Comparison of ENCODE assay signal across 17 cellular contexts in the genomic region with DNA sequence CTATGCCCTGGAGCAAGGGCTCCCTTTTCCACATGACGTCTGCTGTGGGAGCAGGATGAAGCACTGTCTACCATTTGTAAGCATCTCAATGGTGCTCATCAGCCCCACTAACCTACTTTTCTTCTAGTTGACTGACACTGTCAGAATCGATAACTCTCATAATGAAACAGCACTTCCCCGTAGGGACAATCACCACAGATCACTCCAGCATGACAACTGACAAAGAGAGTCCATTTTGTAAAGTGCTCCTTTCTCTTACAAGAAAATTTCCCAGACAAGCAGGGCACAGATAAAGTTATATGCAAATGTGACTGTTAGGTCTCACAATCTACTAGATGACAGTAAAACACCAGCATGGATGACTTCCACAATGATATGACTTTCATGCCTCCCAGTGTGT. TPM values are rescaled to one million over a fixed set of nuclear protein-coding genes. Genes with fewer than 3 reads are reported as not detected.
DNase-seq lines count a peak whose midpoint lies in the region; ATAC-seq and TF ChIP-seq lines count a peak whose summit lies in the region.
"Had no signal": no experiment of that assay in that cellular context is flagged by ENCODE, and none has a peak within 500 bp of the region (broad histone marks: within the 10 kb centered on the region; RNA-seq: fewer than 3 reads in every experiment).

No MANE protein-coding gene starts in this region.

- in situ Hi-C loops in brain microvascular endothelial cell (cut with HindIII; ENCODE audit: low pct_ligation_motif_present, low sequenced_read_pairs): no loop called here

- H3K4me3 ChIP-seq in neural cell (ENCODE audit: low read length): peak overlapping the region; percentile 35
- H3K4me3 ChIP-seq in brain microvascular endothelial cell (ENCODE audit: low read depth, low read length): no peak overlapping the region
- H3K4me3 ChIP-seq: BLaER1, lung, thoracic aorta had no signal

- no peaks in the 10 kb centered on the region for H3K9me3 ChIP-seq in neural cell (ENCODE audit: low read length)
- H3K9me3 ChIP-seq: BLaER1, thoracic aorta had no signal

- H3F3A ChIP-seq in neural cell (ENCODE audit: insufficient read depth, low read length, poor library complexity, severe bottlenecking): peaks cover 4% of the 10 kb centered on the region

- H3K27ac ChIP-seq in neural cell (ENCODE audit: low read length) (peak overlapping the region; percentile 39), brain microvascular endothelial cell (no peak overlapping the region)
- H3K27ac ChIP-seq: BLaER1, thoracic aorta had no signal

- H3K36me3 Mint-ChIP-seq in activated CD8-positive, alpha-beta T cell treated with anti-CD3 and anti-CD28 coated beads for 36 hours (ENCODE audit: low read depth): no peaks in the 10 kb centered on the region
- H3K36me3 Mint-ChIP-seq: natural killer cell treated with Interleukin-12 subunit alpha and Interleukin-12 subunit beta and Interleukin-15 and Interleukin-18, amount 100 ng/mL, for 72 hours had no signal

- no peak overlapping the region for H3K27ac Mint-ChIP-seq in activated CD8-positive, alpha-beta T cell treated with anti-CD3 and anti-CD28 coated beads for 36 hours
- H3K27ac Mint-ChIP-seq: natural killer cell treated with Interleukin-12 subunit alpha and Interleukin-12 subunit beta and Interleukin-15 and Interleukin-18, amount 100 ng/mL, for 72 hours; T-helper 2 cell treated with Interferon-gamma antibody and Interleukin-4, amounts not matched to agents 5 μg/mL and 100 μg/mL, for 36 hours had no signal

- no peak overlapping the region for H2AFZ ChIP-seq in neural cell (ENCODE audit: low read depth, low read length)

- TF ChIP-seq EP300 in neural cell (conservative IDR thresholded peaks at IDR 0.05; ENCODE audit: poor library complexity, severe bottlenecking): peak; percentile 99

- CTCF ChIA-PET in activated CD8-positive, alpha-beta T cell treated with anti-CD3 and anti-CD28 coated beads for 36 hours (lab: Charles Lee): interaction anchor here (0.5 to 0.9 kb wide), 2 partner anchors 21 to 171 kb away, joined by 3 read pairs; no protein-coding TSS in a partner anchor

- TF ChIP-seq POLR2A in erythroblast (IDR thresholded peaks at IDR 0.05; ENCODE audit: low read length): no peak

- no peak overlapping the region for H3K9ac ChIP-seq in neural cell (ENCODE audit: low read length)
- H3K9ac ChIP-seq: BLaER1 had no signal

- no peaks in the 10 kb centered on the region for H3K36me3 ChIP-seq in neural cell (ENCODE audit: insufficient read depth, low read length)
- no peaks in the 10 kb centered on the region for H3K36me3 ChIP-seq in brain microvascular endothelial cell (replicated peaks)
- H3K36me3 ChIP-seq: thoracic aorta had no signal

- H3K79me2 ChIP-seq in neural cell (replicated peaks; ENCODE audit: insufficient read depth, low read length): no peaks in the 10 kb centered on the region

- H3K4me3 Mint-ChIP-seq in activated CD8-positive, alpha-beta T cell treated with anti-CD3 and anti-CD28 coated beads for 36 hours: no peak overlapping the region
- H3K4me3 Mint-ChIP-seq: natural killer cell treated with Interleukin-12 subunit alpha and Interleukin-12 subunit beta and Interleukin-15 and Interleukin-18, amount 100 ng/mL, for 72 hours; T-helper 2 cell treated with Interferon-gamma antibody and Interleukin-4, amounts not matched to agents 5 μg/mL and 100 μg/mL, for 36 hours had no signal

- TF ChIP-seq RAD21 in neural cell (conservative IDR thresholded peaks at IDR 0.05): no peak

- H3K4me1 Mint-ChIP-seq in activated CD8-positive, alpha-beta T cell treated with anti-CD3 and anti-CD28 coated beads for 36 hours (ENCODE audit: low read depth): peaks cover 8% of the 10 kb centered on the region

- H4K20me1 ChIP-seq in neural cell (ENCODE audit: insufficient read depth): no peaks in the 10 kb centered on the region
- H4K20me1 ChIP-seq: BLaER1 had no signal

- POLR2A ChIA-PET in activated CD8-positive, alpha-beta T cell treated with anti-CD3 and anti-CD28 coated beads for 36 hours (lab: Charles Lee): no interaction called here

- no peaks in the 10 kb centered on the region for H3K9me3 Mint-ChIP-seq in activated CD8-positive, alpha-beta T cell treated with anti-CD3 and anti-CD28 coated beads for 36 hours
- H3K9me3 Mint-ChIP-seq: natural killer cell treated with Interleukin-12 subunit alpha and Interleukin-12 subunit beta and Interleukin-15 and Interleukin-18, amount 100 ng/mL, for 72 hours; T-helper 2 cell treated with Interferon-gamma antibody and Interleukin-4, amounts not matched to agents 5 μg/mL and 100 μg/mL, for 36 hours had no signal

- no peak for TF ChIP-seq CTCF in neural cell (IDR thresholded peaks at IDR 0.05; ENCODE audit: poor library complexity, severe bottlenecking)
- no peak for TF ChIP-seq CTCF in brain microvascular endothelial cell (IDR thresholded peaks at IDR 0.05; ENCODE audit: low read depth, low read length, missing control alignments)
- TF ChIP-seq CTCF in activated CD8-positive, alpha-beta T cell treated with anti-CD3 and anti-CD28 coated beads for 36 hours (IDR thresholded peaks at IDR 0.05): no peak

- ATAC-seq in GM18520 (IDR thresholded peaks at IDR 0.05; ENCODE audit: unreplicated experiment): peak; percentile 57
- ATAC-seq in GM21717 (IDR thresholded peaks at IDR 0.05; ENCODE audit: unreplicated experiment): peak; percentile 63
- ATAC-seq in HG03442 (IDR thresholded peaks at IDR 0.05; ENCODE audit: unreplicated experiment): peak; percentile 70
- ATAC-seq in activated CD8-positive, alpha-beta T cell treated with anti-CD3 and anti-CD28 coated beads for 36 hours: no peak

- H3K27me3 Mint-ChIP-seq in activated CD8-positive, alpha-beta T cell treated with anti-CD3 and anti-CD28 coated beads for 36 hours: no peaks in the 10 kb centered on the region
- H3K27me3 Mint-ChIP-seq: natural killer cell treated with Interleukin-12 subunit alpha and Interleukin-12 subunit beta and Interleukin-15 and Interleukin-18, amount 100 ng/mL, for 72 hours had no signal

- no peaks in the 10 kb centered on the region for H3K9me2 ChIP-seq in neural cell (ENCODE audit: insufficient read depth, low read length)

- intact Hi-C loops in activated CD8-positive, alpha-beta T cell treated with anti-CD3 and anti-CD28 coated beads for 36 hours (cut with micrococcal nuclease): no loop called here

- H3K4me2 ChIP-seq in neural cell (ENCODE audit: low read length): peak overlapping the region; percentile 17
- H3K4me2 ChIP-seq: BLaER1 had no signal

- DNase-seq in brain microvascular endothelial cell (no peak), erythroblast (lab: John Stamatoyannopoulos, UW) (no peak), DMS53 (lab: John Stamatoyannopoulos, UW) (no peak)
- DNase-seq in activated CD8-positive, alpha-beta T cell treated with anti-CD3 and anti-CD28 coated beads for 36 hours: no peak
- DNase-seq: activated CD4-positive, alpha-beta T cell treated with anti-CD3 and anti-CD28 coated beads, Interleukin-2, amount 50 U/mL, for 1 hour; activated T-cell treated with anti-CD3 and anti-CD28 coated beads, Interleukin-2, amount 50 U/mL, for 48 hours; DMS79; NCI-H2029 had no signal

- H3K27me3 ChIP-seq in neural cell (ENCODE audit: insufficient read depth, low read depth, low read length): no peaks in the 10 kb centered on the region
- no peaks in the 10 kb centered on the region for H3K27me3 ChIP-seq in brain microvascular endothelial cell (replicated peaks)
- H3K27me3 ChIP-seq: BLaER1 had no signal

TF ChIP-seq in neural cell, 6 proteins besides CTCF, POLR2A, EP300 and RAD21:
- TF ChIP-seq TAF1 (IDR thresholded peaks at IDR 0.05; ENCODE audit: low read depth) (no peak), EZH2 (IDR thresholded peaks at IDR 0.05; ENCODE audit: borderline replicate concordance, insufficient read depth, low read length, poor library complexity, severe bottlenecking) (no peak), POLR2AphosphoS5 (IDR thresholded peaks at IDR 0.05) (peak; percentile 93), MXI1 (conservative IDR thresholded peaks at IDR 0.05; ENCODE audit: poor library complexity, severe bottlenecking) (no peak), SMC3 (conservative IDR thresholded peaks at IDR 0.05; ENCODE audit: poor library complexity) (no peak)
- TF ChIP-seq, protein P1, sequence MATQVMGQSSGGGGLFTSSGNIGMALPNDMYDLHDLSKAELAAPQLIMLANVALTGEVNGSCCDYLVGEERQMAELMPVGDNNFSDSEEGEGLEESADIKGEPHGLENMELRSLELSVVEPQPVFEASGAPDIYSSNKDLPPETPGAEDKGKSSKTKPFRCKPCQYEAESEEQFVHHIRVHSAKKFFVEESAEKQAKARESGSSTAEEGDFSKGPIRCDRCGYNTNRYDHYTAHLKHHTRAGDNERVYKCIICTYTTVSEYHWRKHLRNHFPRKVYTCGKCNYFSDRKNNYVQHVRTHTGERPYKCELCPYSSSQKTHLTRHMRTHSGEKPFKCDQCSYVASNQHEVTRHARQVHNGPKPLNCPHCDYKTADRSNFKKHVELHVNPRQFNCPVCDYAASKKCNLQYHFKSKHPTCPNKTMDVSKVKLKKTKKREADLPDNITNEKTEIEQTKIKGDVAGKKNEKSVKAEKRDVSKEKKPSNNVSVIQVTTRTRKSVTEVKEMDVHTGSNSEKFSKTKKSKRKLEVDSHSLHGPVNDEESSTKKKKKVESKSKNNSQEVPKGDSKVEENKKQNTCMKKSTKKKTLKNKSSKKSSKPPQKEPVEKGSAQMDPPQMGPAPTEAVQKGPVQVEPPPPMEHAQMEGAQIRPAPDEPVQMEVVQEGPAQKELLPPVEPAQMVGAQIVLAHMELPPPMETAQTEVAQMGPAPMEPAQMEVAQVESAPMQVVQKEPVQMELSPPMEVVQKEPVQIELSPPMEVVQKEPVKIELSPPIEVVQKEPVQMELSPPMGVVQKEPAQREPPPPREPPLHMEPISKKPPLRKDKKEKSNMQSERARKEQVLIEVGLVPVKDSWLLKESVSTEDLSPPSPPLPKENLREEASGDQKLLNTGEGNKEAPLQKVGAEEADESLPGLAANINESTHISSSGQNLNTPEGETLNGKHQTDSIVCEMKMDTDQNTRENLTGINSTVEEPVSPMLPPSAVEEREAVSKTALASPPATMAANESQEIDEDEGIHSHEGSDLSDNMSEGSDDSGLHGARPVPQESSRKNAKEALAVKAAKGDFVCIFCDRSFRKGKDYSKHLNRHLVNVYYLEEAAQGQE (IDR thresholded peaks at IDR 0.05; ENCODE audit: borderline replicate concordance): peak; percentile 53

RNA-seq across cellular contexts. Expression of gene HEBP2, which starts 46.4 kb away (rescaled TPM):
- 1.4 and 3.0 TPM in 2 replicates for polyA plus RNA-seq in neural cell
- polyA minus RNA-seq in neural cell: 0.73 and 0.81 TPM in 2 replicates
- 10 to 100 TPM; 28.2 to 28.7 TPM for total RNA-seq in activated CD8-positive, alpha-beta T cell treated with anti-CD3 and anti-CD28 coated beads for 36 hours

RNA-seq across cellular contexts. Expression of gene NHSL1, which starts 48.8 kb away (rescaled TPM):
- polyA plus RNA-seq in neural cell: 1.5 and 2.4 TPM in 2 replicates
- 5.8 and 10.3 TPM in 2 replicates for polyA minus RNA-seq in neural cell
- total RNA-seq in activated CD8-positive, alpha-beta T cell treated with anti-CD3 and anti-CD28 coated beads for 36 hours: under 1 TPM; 0.18 to 0.49 TPM
